ENCODE assay signal across 10 cellular contexts in genomic region chr1:33341190-33341589, GRCh38. TPM values are rescaled to one million over a fixed set of nuclear protein-coding genes. Genes with fewer than 3 reads are reported as not detected.
DNase-seq lines count a peak whose midpoint lies in the region; ATAC-seq and TF ChIP-seq lines count a peak whose summit lies in the region.
"Had no signal": no experiment of that assay in that cellular context is flagged by ENCODE, and none has a peak within 500 bp of the region (broad histone marks: within the 10 kb centered on the region; RNA-seq: fewer than 3 reads in every experiment).

No MANE protein-coding gene starts in this region.

- ATAC-seq in RWPE2 (ENCODE audit: low read depth) (no peak), GM18870 (IDR thresholded peaks at IDR 0.05; ENCODE audit: unreplicated experiment) (no peak)

- H3K4me1 Mint-ChIP-seq in progenitor cell of endocrine pancreas (ENCODE audit: low read depth): peaks cover 86% of the 10 kb centered on the region

- TF ChIP-seq CTCF in RWPE2 (IDR thresholded peaks at IDR 0.05; ENCODE audit: poor library complexity, severe bottlenecking): no peak
- TF ChIP-seq CTCF in fibroblast of mammary gland (conservative IDR thresholded peaks at IDR 0.05; ENCODE audit: control insufficient read depth, insufficient read depth, low read depth, low read length): no peak
- TF ChIP-seq CTCF in progenitor cell of endocrine pancreas (IDR thresholded peaks at IDR 0.05; ENCODE audit: unreplicated experiment): no peak
- no peak for TF ChIP-seq CTCF in GM20000 (IDR thresholded peaks at IDR 0.05; ENCODE audit: extremely low read depth, missing control alignments)

- DNase-seq in RWPE2 (ENCODE audit: low spot score): no peak
- peak; percentile 86 for DNase-seq in fibroblast of mammary gland (ENCODE audit: low read depth)
- no peak for DNase-seq in progenitor cell of endocrine pancreas (ENCODE audit: low spot score, unreplicated experiment)
- no peak for DNase-seq in GM20000 (ENCODE audit: low spot score)
- no peak for DNase-seq in DMS153 treated with DMSO at 0.1 percent for 48 hours (lab: John Stamatoyannopoulos, UW; ENCODE audit: unreplicated experiment)
- DNase-seq in dedifferentiated amniotic fluid mesenchymal stem cell (ENCODE audit: extremely low spot score): no peak

- peak overlapping the region; percentile 98 for H3K27ac ChIP-seq in ACC112 (ENCODE audit: low read depth, low read length)
- peak overlapping the region; percentile 99 for H3K27ac ChIP-seq in RWPE2 (ENCODE audit: poor library complexity, severe bottlenecking)

- no peak overlapping the region for H2AFZ ChIP-seq in ACC112 (ENCODE audit: low read length, unreplicated experiment)

- H3K9me3 Mint-ChIP-seq in progenitor cell of endocrine pancreas (ENCODE audit: low read depth): no peaks in the 10 kb centered on the region

- H3K36me3 ChIP-seq in ACC112 (ENCODE audit: insufficient read depth, low read length) (peaks cover 33% of the 10 kb centered on the region), RWPE2 (ENCODE audit: low read depth) (peaks cover 90% of the 10 kb centered on the region)

- H3K4me1 ChIP-seq in ACC112 (ENCODE audit: control insufficient read depth, insufficient read depth, low read length, unreplicated experiment) (peaks cover 98% of the 10 kb centered on the region), RWPE2 (ENCODE audit: insufficient read depth, poor library complexity, severe bottlenecking) (peaks cover 96% of the 10 kb centered on the region)

- peak overlapping the region; percentile 93 for H3K27ac Mint-ChIP-seq in progenitor cell of endocrine pancreas

- peaks cover 99% of the 10 kb centered on the region for H3K79me2 ChIP-seq in ACC112 (ENCODE audit: control insufficient read depth, insufficient read depth, low read length, unreplicated experiment)

- peak overlapping the region; percentile 54; the same call in 1 of the 2 replicates for H3K4me3 ChIP-seq in ACC112 (ENCODE audit: low read depth, low read length)
- H3K4me3 ChIP-seq in RWPE2 (ENCODE audit: severe bottlenecking): no peak overlapping the region
- no peak overlapping the region for H3K4me3 ChIP-seq in fibroblast of mammary gland (ENCODE audit: control insufficient read depth, low read depth, low read length)

- H3K4me3 Mint-ChIP-seq in progenitor cell of endocrine pancreas (ENCODE audit: low read depth): peak overlapping the region; percentile 2

- peaks cover 3% of the 10 kb centered on the region for H3K36me3 Mint-ChIP-seq in progenitor cell of endocrine pancreas (ENCODE audit: insufficient read depth)

- no peaks in the 10 kb centered on the region for H3K9me3 ChIP-seq in RWPE2 (ENCODE audit: severe bottlenecking)

- no peaks in the 10 kb centered on the region for H3K27me3 Mint-ChIP-seq in progenitor cell of endocrine pancreas

- H3K27me3 ChIP-seq in ACC112 (ENCODE audit: insufficient read depth, low read length): no peaks in the 10 kb centered on the region
- H3K27me3 ChIP-seq in RWPE2 (ENCODE audit: insufficient read depth, poor library complexity, severe bottlenecking): no peaks in the 10 kb centered on the region

RNA-seq across cellular contexts. Expression of gene A3GALT2, which starts 20.3 kb away (rescaled TPM):
- 0.29 and 0.40 TPM in 2 replicates for total RNA-seq in progenitor cell of endocrine pancreas
- total RNA-seq: cerebellum; T-helper 1 cell treated with Interleukin-12 subunit alpha and Interleukin-12 subunit beta and Interleukin-4 antibody, amounts not matched to agents 30 ng/mL and 1 ng/mL, for 36 hours had no signal
